ENCODE assay signal across 20 cellular contexts in the genomic region with DNA sequence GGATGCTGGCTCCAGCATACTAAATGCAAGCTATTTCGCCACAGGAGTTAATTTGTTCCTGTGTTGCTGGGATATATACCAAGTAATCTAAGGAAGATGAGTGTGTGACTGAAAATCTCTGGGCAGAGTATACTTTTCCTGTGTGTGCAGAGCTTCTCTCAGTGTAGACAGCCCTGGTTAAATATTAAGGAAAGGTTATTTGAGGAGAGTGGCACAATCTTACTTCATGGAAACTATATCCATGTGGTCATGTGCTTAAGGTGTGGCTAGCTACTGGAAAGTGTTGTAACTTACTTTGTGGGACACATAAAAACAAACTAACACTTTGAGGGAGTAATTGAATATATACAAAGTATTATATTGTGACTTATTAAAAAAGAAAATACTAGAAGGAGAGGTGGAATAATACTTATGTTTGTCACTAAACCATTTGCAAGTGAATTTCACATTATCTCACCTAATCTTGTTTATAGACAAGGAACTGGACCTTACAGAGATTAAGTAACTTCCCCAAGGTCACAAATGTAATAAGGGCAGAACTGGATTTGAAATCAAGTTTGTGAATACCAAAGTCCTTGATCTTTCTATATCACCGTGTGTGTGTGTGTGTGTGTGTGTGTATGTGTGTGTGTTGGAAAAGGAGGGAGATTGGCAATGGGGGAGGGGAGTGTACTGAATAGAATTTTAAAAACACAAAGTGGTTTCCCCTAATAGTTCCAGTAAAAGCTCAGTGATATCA.
DNase-seq lines count a peak whose midpoint lies in the region; ATAC-seq, FAIRE-seq and TF ChIP-seq lines count a peak whose summit lies in the region.
"Had no signal": no experiment of that assay in that cellular context is flagged by ENCODE, and none has a peak within 500 bp of the region (broad histone marks: within the 10 kb centered on the region; RNA-seq: fewer than 3 reads in every experiment).

No MANE protein-coding gene starts in this region.

- TF ChIP-seq CTCF in kidney (IDR thresholded peaks at IDR 0.05; ENCODE audit: borderline replicate concordance, extremely low read depth, insufficient read depth) = no peak

- H3K36me3 Mint-ChIP-seq in activated T-helper 1 cell treated with anti-CD3 and anti-CD28 coated beads, Interleukin-12 subunit alpha, Interleukin-12 subunit beta, Interleukin-2, Interleukin-4 antibody, amounts not matched to agents 30 ng/mL and 10 ng/mL and 1 ng/mL, durations not matched to agents 14 hours and 24 hours and 36 hours (ENCODE audit: low read depth) = no peaks in the 10 kb centered on the region
- H3K36me3 Mint-ChIP-seq: natural killer cell treated with Interleukin-12 subunit alpha and Interleukin-12 subunit beta and Interleukin-15 and Interleukin-18, amount 100 ng/mL, for 72 hours had no signal

- no peak overlapping the region for H3K27ac Mint-ChIP-seq in activated T-helper 1 cell treated with anti-CD3 and anti-CD28 coated beads, Interleukin-12 subunit alpha, Interleukin-12 subunit beta, Interleukin-2, Interleukin-4 antibody, amounts not matched to agents 30 ng/mL and 10 ng/mL and 1 ng/mL, durations not matched to agents 14 hours and 24 hours and 36 hours
- H3K27ac Mint-ChIP-seq: activated CD4-positive, alpha-beta T cell treated with anti-CD3 and anti-CD28 coated beads for 36 hours; activated naive CD8-positive, alpha-beta T cell; B cell; natural killer cell treated with Interleukin-12 subunit alpha and Interleukin-12 subunit beta and Interleukin-15 and Interleukin-18, amount 100 ng/mL, for 72 hours had no signal

- peaks cover 2 to 8% of the 10 kb centered on the region in 2 donors for H3K4me1 ChIP-seq in kidney (ENCODE audit: control insufficient read depth in 1 of 2, insufficient read depth in 1 of 2, low read depth in 1 of 2, low read length in 2 of 2)
- H3K4me1 ChIP-seq: tibial nerve had no signal

- H3K4me3 Mint-ChIP-seq in activated T-helper 1 cell treated with anti-CD3 and anti-CD28 coated beads, Interleukin-12 subunit alpha, Interleukin-12 subunit beta, Interleukin-2, Interleukin-4 antibody, amounts not matched to agents 30 ng/mL and 10 ng/mL and 1 ng/mL, durations not matched to agents 14 hours and 24 hours and 36 hours = no peak overlapping the region
- H3K4me3 Mint-ChIP-seq: activated CD4-positive, alpha-beta T cell treated with anti-CD3 and anti-CD28 coated beads for 36 hours; activated naive CD8-positive, alpha-beta T cell; B cell; natural killer cell treated with Interleukin-12 subunit alpha and Interleukin-12 subunit beta and Interleukin-15 and Interleukin-18, amount 100 ng/mL, for 72 hours had no signal

- no peaks in the 10 kb centered on the region for H3K36me3 ChIP-seq in kidney (ENCODE audit: control insufficient read depth in 1 of 2, insufficient read depth in 2 of 2, low read length in 2 of 2)
- H3K36me3 ChIP-seq: heart left ventricle, tibial nerve had no signal

- H3K9me3 ChIP-seq in kidney (ENCODE audit: control insufficient read depth in 1 of 2, low read length in 2 of 2) = no peaks in the 10 kb centered on the region

- DNase-seq in Right ventricle myocardium superior (no peak), cardiac septum (ENCODE audit: low spot score) (no peak), kidney (no peak), mucosa of gallbladder (ENCODE audit: low spot score) (peak; percentile 36), iPS-NIHi7 (ENCODE audit: extremely low spot score) (no peak), NCI-H748 treated with DMSO at 0.1 percent for 48 hours (lab: John Stamatoyannopoulos, UW) (no peak)
- DNase-seq in activated T-helper 1 cell treated with anti-CD3 and anti-CD28 coated beads, Interleukin-12 subunit alpha, Interleukin-12 subunit beta, Interleukin-2, Interleukin-4 antibody, amounts not matched to agents 30 ng/mL and 10 ng/mL and 1 ng/mL, durations not matched to agents 14 hours and 24 hours and 36 hours (ENCODE audit: low spot score) = no peak
- DNase-seq: activated CD4-positive, alpha-beta T cell treated with anti-CD3 and anti-CD28 coated beads for 36 hours; heart left ventricle; MM.1S; NCI-H1436 treated with DMSO at 0.1 percent for 48 hours; NCI-H526 treated with DMSO at 0.1 percent for 48 hours; stimulated activated CD4-positive, alpha-beta T cell treated with anti-CD3 and anti-CD28 coated beads, Interleukin-1b, Interleukin-23, amount 100 ng/mL, for 48 hours; stimulated activated naive CD4-positive, alpha-beta T cell had no signal

- H3K9me3 Mint-ChIP-seq in activated T-helper 1 cell treated with anti-CD3 and anti-CD28 coated beads, Interleukin-12 subunit alpha, Interleukin-12 subunit beta, Interleukin-2, Interleukin-4 antibody, amounts not matched to agents 30 ng/mL and 10 ng/mL and 1 ng/mL, durations not matched to agents 14 hours and 24 hours and 36 hours = no peaks in the 10 kb centered on the region

- H3K27me3 Mint-ChIP-seq in activated T-helper 1 cell treated with anti-CD3 and anti-CD28 coated beads, Interleukin-12 subunit alpha, Interleukin-12 subunit beta, Interleukin-2, Interleukin-4 antibody, amounts not matched to agents 30 ng/mL and 10 ng/mL and 1 ng/mL, durations not matched to agents 14 hours and 24 hours and 36 hours (ENCODE audit: insufficient read depth) = no peaks in the 10 kb centered on the region
- H3K27me3 Mint-ChIP-seq: activated CD4-positive, alpha-beta T cell treated with anti-CD3 and anti-CD28 coated beads for 36 hours; activated naive CD8-positive, alpha-beta T cell; B cell; natural killer cell treated with Interleukin-12 subunit alpha and Interleukin-12 subunit beta and Interleukin-15 and Interleukin-18, amount 100 ng/mL, for 72 hours had no signal

- no peak overlapping the region for H3K9ac ChIP-seq in kidney (ENCODE audit: low read length in 2 of 2)

- no peak overlapping the region for H3K4me3 ChIP-seq in kidney (ENCODE audit: low read length in 2 of 2)
- H3K4me3 ChIP-seq: heart left ventricle, tibial nerve had no signal

- intact Hi-C loops in Right ventricle myocardium superior (cut with DNase I) = no loop called here
- intact Hi-C loops in cardiac septum (cut with DNase I) = no loop called here
- intact Hi-C loops in kidney (cut with DNase I) = no loop called here
- intact Hi-C loops in activated T-helper 1 cell treated with anti-CD3 and anti-CD28 coated beads, Interleukin-12 subunit alpha, Interleukin-12 subunit beta, Interleukin-2, Interleukin-4 antibody, amounts not matched to agents 30 ng/mL and 10 ng/mL and 1 ng/mL, durations not matched to agents 14 hours and 24 hours and 36 hours (cut with micrococcal nuclease) = no loop called here

- H3K27ac ChIP-seq in kidney (ENCODE audit: low read depth in 2 of 2, low read length in 2 of 2) = peak overlapping the region; percentile 61 to 71
- H3K27ac ChIP-seq: heart left ventricle, tibial nerve had no signal

- peak; percentile 46 for ATAC-seq in Right ventricle myocardium superior (ENCODE audit: poor library complexity)
- ATAC-seq in HG03280 (IDR thresholded peaks at IDR 0.05; ENCODE audit: unreplicated experiment) = no peak
- ATAC-seq: activated CD4-positive, alpha-beta T cell treated with anti-CD3 and anti-CD28 coated beads for 36 hours; natural killer cell treated with Interleukin-12 subunit alpha and Interleukin-12 subunit beta and Interleukin-15 and Interleukin-18, amount 100 ng/mL, for 72 hours; Right ventricle myocardium inferior had no signal

- FAIRE-seq in kidney (lab: Jason Lieb, UNC) = peak; percentile 91

- no peaks in the 10 kb centered on the region for H3K4me1 Mint-ChIP-seq in activated T-helper 1 cell treated with anti-CD3 and anti-CD28 coated beads, Interleukin-12 subunit alpha, Interleukin-12 subunit beta, Interleukin-2, Interleukin-4 antibody, amounts not matched to agents 30 ng/mL and 10 ng/mL and 1 ng/mL, durations not matched to agents 14 hours and 24 hours and 36 hours (ENCODE audit: low read depth)
- H3K4me1 Mint-ChIP-seq: activated CD4-positive, alpha-beta T cell treated with anti-CD3 and anti-CD28 coated beads for 36 hours; B cell had no signal
